In genomic region chr1:215501496-215501895, GRCh38 we compare ENCODE assay signal across 26 cellular contexts.
"Had no signal": no experiment of that assay in that cellular context is flagged by ENCODE, and none has a peak within 500 bp of the region (broad histone marks: within the 10 kb centered on the region; RNA-seq: fewer than 3 reads in every experiment).

No MANE protein-coding gene starts in this region.

- H3K9ac ChIP-seq: parathyroid adenoma had no signal

- H3K4me1 ChIP-seq: parathyroid adenoma, psoas muscle, right lobe of liver, testis, tibial nerve, upper lobe of right lung, vagina had no signal

- H2AFZ ChIP-seq: hepatocyte, parathyroid adenoma had no signal

- H3K4me2 ChIP-seq: hepatocyte had no signal

- H3K79me2 ChIP-seq: hepatocyte, parathyroid adenoma had no signal

- H3K27ac ChIP-seq: foreskin keratinocyte, hepatocyte, parathyroid adenoma, psoas muscle, right lobe of liver, skin epidermis, testis, tibial nerve, upper lobe of right lung, vagina had no signal

- H3K36me3 Mint-ChIP-seq: naive B cell; stimulated activated naive B cell treated with anti-CD40 and anti-IgM and Interleukin-4, amounts not matched to agents 10 μg/mL and 1 μg/mL and 100 μg/mL, for 72 hours had no signal

- H3K27me3 Mint-ChIP-seq: dendritic cell treated with granulocyte-macrophage colony-stimulating factor and Interleukin-4, amounts not matched to agents 40 ng/mL and 50 ng/mL, for 4 days; effector memory CD8-positive, alpha-beta T cell; stimulated activated naive B cell treated with anti-CD40 and anti-IgM and Interleukin-4, amounts not matched to agents 10 μg/mL and 1 μg/mL and 100 μg/mL, for 72 hours had no signal

- H3K4me3 Mint-ChIP-seq: dendritic cell treated with granulocyte-macrophage colony-stimulating factor and Interleukin-4, amounts not matched to agents 40 ng/mL and 50 ng/mL, for 4 days; effector memory CD8-positive, alpha-beta T cell; naive B cell; nephron; stimulated activated naive B cell treated with anti-CD40 and anti-IgM and Interleukin-4, amounts not matched to agents 10 μg/mL and 1 μg/mL and 100 μg/mL, for 72 hours; stimulated activated naive CD8-positive, alpha-beta T cell treated with anti-CD3 and anti-CD28 coated beads, Interleukin-15, amount 100 ng/mL, for 72 hours had no signal

- H3K4me1 Mint-ChIP-seq: naive B cell; nephron; stimulated activated naive B cell treated with anti-CD40 and anti-IgM and Interleukin-4, amounts not matched to agents 10 μg/mL and 1 μg/mL and 100 μg/mL, for 72 hours; stimulated activated naive CD8-positive, alpha-beta T cell treated with anti-CD3 and anti-CD28 coated beads, Interleukin-15, amount 100 ng/mL, for 72 hours had no signal

- H3K27ac Mint-ChIP-seq: dendritic cell treated with granulocyte-macrophage colony-stimulating factor and Interleukin-4, amounts not matched to agents 40 ng/mL and 50 ng/mL, for 4 days; effector memory CD8-positive, alpha-beta T cell; naive B cell; nephron; stimulated activated naive B cell treated with anti-CD40 and anti-IgM and Interleukin-4, amounts not matched to agents 10 μg/mL and 1 μg/mL and 100 μg/mL, for 72 hours; stimulated activated naive CD8-positive, alpha-beta T cell treated with anti-CD3 and anti-CD28 coated beads, Interleukin-15, amount 100 ng/mL, for 72 hours had no signal

- H3K9me3 Mint-ChIP-seq: dendritic cell treated with granulocyte-macrophage colony-stimulating factor and Interleukin-4, amounts not matched to agents 40 ng/mL and 50 ng/mL, for 4 days; nephron; stimulated activated naive B cell treated with anti-CD40 and anti-IgM and Interleukin-4, amounts not matched to agents 10 μg/mL and 1 μg/mL and 100 μg/mL, for 72 hours; stimulated activated naive CD8-positive, alpha-beta T cell treated with anti-CD3 and anti-CD28 coated beads, Interleukin-15, amount 100 ng/mL, for 72 hours had no signal

- H3K9me3 ChIP-seq: psoas muscle, right lobe of liver, testis, tibial nerve, upper lobe of right lung, vagina had no signal

- H3K4me3 ChIP-seq: hepatocyte, lung, psoas muscle, right lobe of liver, skin epidermis, testis, tibial nerve, upper lobe of right lung, vagina had no signal

- ATAC-seq: effector memory CD8-positive, alpha-beta T cell; left colon; left ventricle myocardium superior; psoas muscle; right lobe of liver; stimulated activated naive B cell treated with anti-CD40 and anti-IgM and Interleukin-4, amounts not matched to agents 10 μg/mL and 1 μg/mL and 100 μg/mL, for 72 hours; stimulated activated naive CD8-positive, alpha-beta T cell treated with anti-CD3 and anti-CD28 coated beads, Interleukin-15, amount 100 ng/mL, for 72 hours; upper lobe of right lung had no signal

- DNase-seq: effector memory CD8-positive, alpha-beta T cell; erythroblast; foreskin keratinocyte; head of caudate nucleus; left colon; left ventricle myocardium superior; mesendoderm; naive B cell; occipital lobe; psoas muscle; retina; right lobe of liver; stimulated activated CD4-positive, alpha-beta T cell treated with anti-CD3 and anti-CD28 coated beads, Interleukin-2, amount 100 ng/mL, for 24 hours; stimulated activated CD4-positive, alpha-beta T cell treated with anti-CD3 and anti-CD28 coated beads, Interleukin-4, amount 100 ng/mL, for 4 hours; stimulated activated naive B cell treated with anti-CD40 and anti-IgM and Interleukin-4, amounts not matched to agents 10 μg/mL and 1 μg/mL and 100 μg/mL, for 72 hours; stimulated activated naive CD8-positive, alpha-beta T cell treated with anti-CD3 and anti-CD28 coated beads, Interleukin-15, amount 100 ng/mL, for 72 hours; testis; upper lobe of right lung had no signal

- H3K36me3 ChIP-seq: right lobe of liver, tibial nerve, upper lobe of right lung, vagina had no signal

- H3K27me3 ChIP-seq: foreskin keratinocyte, hepatocyte, right lobe of liver, testis, tibial nerve, upper lobe of right lung, vagina had no signal
